Comparison of ENCODE assay signal across 1 cellular context in genomic region chr11:33160147-33160546, GRCh38.
TF ChIP-seq lines count a peak whose summit lies in the region.

No MANE protein-coding gene starts in this region.

TF ChIP-seq in WTC11, 78 proteins besides CTCF, POLR2A, EP300 and RAD21 (continued from another document):
- TF ChIP-seq AFF4 (CRISPR knock-in tag; IDR thresholded peaks at IDR 0.05; ENCODE audit: borderline replicate concordance) (no peak), OVOL2 (CRISPR knock-in tag; IDR thresholded peaks at IDR 0.05; ENCODE audit: borderline replicate concordance) (no peak), RORB (CRISPR knock-in tag; IDR thresholded peaks at IDR 0.05) (no peak), ZNF263 (CRISPR knock-in tag; IDR thresholded peaks at IDR 0.05; ENCODE audit: low read depth) (no peak), ZBTB43 (CRISPR knock-in tag; IDR thresholded peaks at IDR 0.05) (no peak), ZNF396 (CRISPR knock-in tag; IDR thresholded peaks at IDR 0.05; ENCODE audit: borderline replicate concordance) (no peak), ZNF425 (CRISPR knock-in tag; conservative IDR thresholded peaks at IDR 0.05) (no peak), NR2C2 (CRISPR knock-in tag; IDR thresholded peaks at IDR 0.05) (no peak), SMAD4 (CRISPR knock-in tag; IDR thresholded peaks at IDR 0.05) (no peak), SOX15 (CRISPR knock-in tag; IDR thresholded peaks at IDR 0.05) (no peak)
TF ChIP-seq in WTC11: peak in this region for 0.
